8 cellular contexts compared by ENCODE assay signal in the genomic region with DNA sequence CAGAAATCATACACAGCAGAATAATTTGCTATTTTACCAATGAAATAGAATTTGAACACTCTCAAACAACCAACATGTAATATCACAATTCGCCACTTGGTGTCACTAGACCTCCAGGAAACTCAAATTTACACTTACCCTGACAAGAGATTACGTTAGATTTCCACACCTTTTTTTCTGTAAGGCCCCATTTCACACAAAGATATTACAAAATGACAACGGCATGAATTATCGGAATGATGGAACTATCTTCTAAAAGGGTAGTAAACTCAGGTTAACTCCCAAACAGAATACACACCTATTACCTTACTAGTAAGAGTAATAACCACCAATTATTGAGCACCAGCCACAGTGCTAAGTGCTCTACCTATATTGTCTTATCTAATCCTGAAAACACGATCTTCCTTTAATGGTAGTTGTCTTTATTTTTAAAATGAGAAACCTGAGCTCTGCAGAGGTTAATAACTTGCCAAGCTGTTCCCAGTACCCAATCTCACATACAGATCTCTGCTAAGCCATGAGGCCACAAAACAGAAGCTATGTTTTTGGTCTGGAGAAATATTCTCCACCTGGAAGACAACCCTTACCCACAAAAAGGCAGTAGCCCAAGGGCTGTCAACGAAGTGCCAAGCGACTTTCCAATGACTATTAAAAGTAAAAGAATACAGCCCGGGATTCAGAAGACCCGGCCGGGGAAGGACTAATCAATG.
DNase-seq lines count a peak whose midpoint lies in the region; ATAC-seq and TF ChIP-seq lines count a peak whose summit lies in the region.

No MANE protein-coding gene starts in this region.

- no peaks in the 10 kb centered on the region for H3K9me3 ChIP-seq in OCI-LY1 (ENCODE audit: low read length)
- H3K9me3 ChIP-seq in right lobe of liver, result no peaks in the 10 kb centered on the region
- H3K9me3 ChIP-seq in tibial nerve, result no peaks in the 10 kb centered on the region

- ATAC-seq in right lobe of liver, result peak; percentile 57 to 83 (median 76)

- H3K79me2 ChIP-seq in OCI-LY1 (ENCODE audit: insufficient read depth, low read length), result no peaks in the 10 kb centered on the region

- H3K27ac ChIP-seq in HL-60 (replicated peaks) (no peak overlapping the region), OCI-LY1 (ENCODE audit: low read depth, low read length, poor library complexity, severe bottlenecking) (no peak overlapping the region), right lobe of liver (no peak overlapping the region), tibial nerve (peak overlapping the region; percentile 25 to 86 (median 80))

- no peak overlapping the region for H3K4me2 ChIP-seq in OCI-LY1 (ENCODE audit: low read length)

- H3K27me3 ChIP-seq in HL-60 (ENCODE audit: insufficient read depth, poor library complexity, severe bottlenecking) (no peaks in the 10 kb centered on the region), OCI-LY1 (ENCODE audit: insufficient read depth, low read length) (no peaks in the 10 kb centered on the region), right lobe of liver (no peaks in the 10 kb centered on the region), tibial nerve (no peaks in the 10 kb centered on the region)

- no peaks in the 10 kb centered on the region for H3K9me2 ChIP-seq in OCI-LY1 (ENCODE audit: low read depth, low read length)

- TF ChIP-seq CTCF in HL-60 (IDR thresholded peaks at IDR 0.05; ENCODE audit: insufficient read depth, low read length) (peak; percentile 41), OCI-LY1 (IDR thresholded peaks at IDR 0.05; ENCODE audit: low read length) (peak; percentile 50), choroid plexus epithelial cell (conservative IDR thresholded peaks at IDR 0.05; ENCODE audit: low read depth, low read length) (peak; percentile 64), right lobe of liver (IDR thresholded peaks at IDR 0.05) (peak; percentile 74 to 81 (median 76)), tibial nerve (IDR thresholded peaks at IDR 0.05) (peak; percentile 62 to 86 (median 70))

- H3F3A ChIP-seq in OCI-LY1 (ENCODE audit: insufficient read depth, low read length), result no peaks in the 10 kb centered on the region

- TF ChIP-seq POLR2A in right lobe of liver (IDR thresholded peaks at IDR 0.05) (no peak), tibial nerve (IDR thresholded peaks at IDR 0.05) (no peak)

- H3K4me3 ChIP-seq in HL-60 (replicated peaks; ENCODE audit: insufficient read depth, low read length), result no peak overlapping the region
- H3K4me3 ChIP-seq in OCI-LY1 (ENCODE audit: low read depth, low read length, poor library complexity, severe bottlenecking), result no peak overlapping the region
- no peak overlapping the region for H3K4me3 ChIP-seq in choroid plexus epithelial cell (ENCODE audit: low read depth, low read length)
- no peak overlapping the region for H3K4me3 ChIP-seq in right lobe of liver
- no peak overlapping the region for H3K4me3 ChIP-seq in tibial nerve

- H3K36me3 ChIP-seq in OCI-LY1 (ENCODE audit: insufficient read depth, low read length) (no peaks in the 10 kb centered on the region), right lobe of liver (no peaks in the 10 kb centered on the region), tibial nerve (no peaks in the 10 kb centered on the region)

- peak in 1 of 2 donors; percentile 17 for TF ChIP-seq EP300 in tibial nerve (IDR thresholded peaks at IDR 0.05)

- no peak overlapping the region for H3K9ac ChIP-seq in OCI-LY1 (ENCODE audit: low read length)

- H3K4me1 ChIP-seq in OCI-LY1 (ENCODE audit: insufficient read depth, low read length, severe bottlenecking) (no peaks in the 10 kb centered on the region), right lobe of liver (no peaks in the 10 kb centered on the region), tibial nerve (peaks cover 0 to 9% (median 3%) of the 10 kb centered on the region in 4 donors)

- WGBS in right lobe of liver (ENCODE audit: insufficient coverage, low coverage, low lambda C conversion rate, missing lambda C conversion rate), result 38% methylated on average over 10 of the region's 10 CpGs
- WGBS in tibial nerve, 2 donors, result 41 to 50% methylated on average over 10 of the region's 10 CpGs

- H4K20me1 ChIP-seq in OCI-LY1 (ENCODE audit: insufficient read depth, low read length), result no peaks in the 10 kb centered on the region

- H2AFZ ChIP-seq in OCI-LY1 (ENCODE audit: low read length), result no peak overlapping the region

- intact Hi-C loops in right lobe of liver (cut with DNase I), result loop anchor here in 1 of 2 donors (10.0 kb wide), 1 partner anchor 296 kb away; no protein-coding TSS in a partner anchor

- peak in 3 of 4 experiments; percentile 2 to 3 (median 2) for DNase-seq in stimulated activated CD4-positive, alpha-beta T cell treated with anti-CD3 and anti-CD28 coated beads, Interleukin-1b, Interleukin-23, amount 100 ng/mL, for 24 hours (ENCODE audit: low read depth in 4 of 4, low spot score in 1 of 4)
- no peak for DNase-seq in stimulated activated CD4-positive, alpha-beta T cell treated with anti-CD3 and anti-CD28 coated beads, Interleukin-4, amount 100 ng/mL, for 4 hours
- DNase-seq in HL-60 (ENCODE audit: low read depth in 1 of 2, low spot score in 1 of 2) (peak; percentile 15 to 60), choroid plexus epithelial cell (ENCODE audit: low read depth) (peak; percentile 89), right lobe of liver (no peak), tibial nerve (ENCODE audit: low spot score in 2 of 2) (peak in 1 of 2 donors; percentile 94), ureter (ENCODE audit: low spot score) (no peak)

Comparison
In these comparisons a context has a peak if more than half of its experiments do, and no peak if none do; other contexts are left out.
1. DNase-seq: peak in stimulated activated CD4-positive, alpha-beta T cell treated with anti-CD3 and anti-CD28 coated beads, Interleukin-1b, Interleukin-23, amount 100 ng/mL, for 24 hours (3 of 4), HL-60 (2 of 2) and choroid plexus epithelial cell (single experiment); none in stimulated activated CD4-positive, alpha-beta T cell treated with anti-CD3 and anti-CD28 coated beads, Interleukin-4, amount 100 ng/mL, for 4 hours (0 of 2), right lobe of liver (0 of 3) and ureter (single experiment).
2. H3K27ac ChIP-seq: peak in tibial nerve (4 of 4); none in HL-60 (single experiment), OCI-LY1 (single experiment) and right lobe of liver (0 of 3).
3. Peak in every context shown above with its lines, with median percentiles within 50 percentile points of each other: CTCF ChIP-seq.